ENCODE assay signal across 1 cellular context in the genomic region with DNA sequence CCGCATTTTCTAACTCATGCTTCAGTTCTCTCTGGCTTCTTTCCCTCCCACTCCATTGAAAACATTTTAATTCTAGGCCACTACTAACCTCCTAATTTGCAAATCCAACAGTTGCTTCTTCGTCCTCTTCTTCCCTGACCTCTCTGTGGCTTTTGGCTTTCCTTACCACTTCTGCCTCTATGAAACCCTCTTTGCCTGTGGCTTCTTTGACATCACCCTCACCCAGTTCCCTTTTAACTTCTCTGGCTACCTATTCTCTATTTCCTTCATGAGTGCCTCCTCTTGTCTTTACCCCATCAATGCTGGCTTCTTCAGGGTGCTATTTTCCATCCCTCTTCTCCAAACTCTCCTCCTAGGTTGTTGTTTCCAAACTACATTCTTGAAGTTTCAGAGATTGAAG.
TF ChIP-seq lines count a peak whose summit lies in the region.

No MANE protein-coding gene starts in this region.

TF ChIP-seq in GM12878, 131 proteins besides CTCF, POLR2A, EP300 and RAD21 (continued from another document):
- TF ChIP-seq SPI1 (IDR thresholded peaks at IDR 0.05; ENCODE audit: borderline replicate concordance, insufficient read depth, low read depth, low read length): peak; percentile 42; the same call in 1 of the 2 replicates
- no peak for TF ChIP-seq E4F1 (IDR thresholded peaks at IDR 0.05; ENCODE audit: borderline replicate concordance, partially characterized antibody)
- TF ChIP-seq RBBP5 (conservative IDR thresholded peaks at IDR 0.05): no peak
- TF ChIP-seq IKZF2 (IDR thresholded peaks at IDR 0.05): 0 out of 4 replicates have a peak, but pooled peaks of 1 of the 2 experiments have one; percentile 23
- TF ChIP-seq JUNB (IDR thresholded peaks at IDR 0.05): no peak
- TF ChIP-seq CEBPZ (IDR thresholded peaks at IDR 0.05; ENCODE audit: low read depth, low read length): no peak
